28 cellular contexts compared by ENCODE assay signal in the genomic region with DNA sequence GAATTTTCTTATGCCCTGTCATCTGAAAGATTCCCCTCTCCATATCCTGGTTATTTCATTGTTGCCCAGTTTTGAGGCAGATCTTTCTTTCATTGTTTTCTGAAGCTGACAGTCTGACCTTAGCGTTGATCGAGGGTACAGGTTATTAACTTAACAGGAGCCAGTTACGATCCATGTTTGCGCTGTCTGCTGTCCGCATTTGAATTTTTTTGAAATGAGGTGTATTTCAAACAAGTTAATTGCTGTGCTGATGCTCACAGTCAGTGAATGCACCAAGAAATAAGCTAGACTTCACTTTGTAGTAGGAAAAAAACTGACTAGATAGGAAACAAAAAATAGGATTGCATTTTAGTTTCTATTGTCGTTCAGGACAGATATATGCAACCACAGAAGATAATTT.
"Had no signal": no experiment of that assay in that cellular context is flagged by ENCODE, and none has a peak within 500 bp of the region (broad histone marks: within the 10 kb centered on the region; RNA-seq: fewer than 3 reads in every experiment).

No MANE protein-coding gene starts in this region.

- H3K4me3 Mint-ChIP-seq: activated CD4-positive, alpha-beta T cell treated with anti-CD3 and anti-CD28 coated beads for 36 hours; activated naive CD4-positive, alpha-beta T cell treated with anti-CD3 and anti-CD28 coated beads for 36 hours; activated naive CD8-positive, alpha-beta T cell treated with anti-CD3 and anti-CD28 coated beads, Interleukin-2, amount 10 ng/mL, durations not matched to agents 7 days and 5 days; activated T-cell treated with anti-CD3 and anti-CD28 coated beads, Interleukin-2, amount 50 U/mL, for 4 hours; central memory CD8-positive, alpha-beta T cell; effector memory CD8-positive, alpha-beta T cell; mesothelial cell of epicardium; naive thymus-derived CD8-positive, alpha-beta T cell; stimulated activated naive CD8-positive, alpha-beta T cell treated with anti-CD3 and anti-CD28 coated beads, Interleukin-15, Interleukin-2, amounts not matched to agents 100 ng/mL and 50 ng/mL, for 24 hours; WTC11 had no signal

- H3K4me3 ChIP-seq: breast epithelium, dorsolateral prefrontal cortex, esophagus muscularis mucosa, gastrocnemius medialis, left ventricle myocardium inferior, spleen, tibial artery had no signal

- H3K4me1 ChIP-seq: breast epithelium, spleen had no signal

- H3K36me3 Mint-ChIP-seq: activated naive CD8-positive, alpha-beta T cell treated with anti-CD3 and anti-CD28 coated beads, Interleukin-2, amount 10 ng/mL, durations not matched to agents 7 days and 5 days; mesothelial cell of epicardium; naive thymus-derived CD8-positive, alpha-beta T cell; WTC11 had no signal

- H3K9me3 Mint-ChIP-seq: activated naive CD4-positive, alpha-beta T cell treated with anti-CD3 and anti-CD28 coated beads for 36 hours; activated naive CD8-positive, alpha-beta T cell treated with anti-CD3 and anti-CD28 coated beads, Interleukin-2, amount 10 ng/mL, durations not matched to agents 7 days and 5 days; activated T-cell treated with anti-CD3 and anti-CD28 coated beads, Interleukin-2, amount 50 U/mL, for 4 hours; central memory CD8-positive, alpha-beta T cell; effector memory CD8-positive, alpha-beta T cell; mesothelial cell of epicardium; naive thymus-derived CD8-positive, alpha-beta T cell; stimulated activated naive CD8-positive, alpha-beta T cell treated with anti-CD3 and anti-CD28 coated beads, Interleukin-15, Interleukin-2, amounts not matched to agents 100 ng/mL and 50 ng/mL, for 24 hours; WTC11 had no signal

- DNase-seq: activated CD4-positive, alpha-beta T cell treated with anti-CD3 and anti-CD28 coated beads for 36 hours; activated CD4-positive, alpha-beta T cell treated with anti-CD3 and anti-CD28 coated beads, Interleukin-2, amount 50 U/mL, for 4 hours; activated CD8-positive, alpha-beta memory T cell treated with anti-CD3 and anti-CD28 coated beads for 24 hours; activated CD8-positive, alpha-beta memory T cell treated with anti-CD3 and anti-CD28 coated beads, Interleukin-2, amount 50 U/mL, for 48 hours; activated effector memory CD4-positive, alpha-beta T cell treated with Interleukin-2 at 50 U/mL for 16 hours; activated naive CD4-positive, alpha-beta T cell treated with anti-CD3 and anti-CD28 coated beads for 36 hours; activated naive CD8-positive, alpha-beta T cell treated with anti-CD3 and anti-CD28 coated beads, Interleukin-2, amount 10 ng/mL, durations not matched to agents 7 days and 5 days; activated T-cell treated with anti-CD3 and anti-CD28 coated beads, Interleukin-2, amount 50 U/mL, for 4 hours; amniotic stem cell; dorsolateral prefrontal cortex; effector memory CD8-positive, alpha-beta T cell; gastrocnemius medialis; hippocampal formation; left ventricle myocardium inferior; naive thymus-derived CD8-positive, alpha-beta T cell; retina; spleen; stimulated activated CD4-positive, alpha-beta T cell treated with anti-CD3 and anti-CD28 coated beads, Interleukin-4, amount 100 ng/mL, for 1 hour; substantia nigra; T-helper 9 cell; tibial artery had no signal

- H3K27ac Mint-ChIP-seq: activated CD4-positive, alpha-beta T cell treated with anti-CD3 and anti-CD28 coated beads for 36 hours; activated naive CD4-positive, alpha-beta T cell treated with anti-CD3 and anti-CD28 coated beads for 36 hours; activated naive CD8-positive, alpha-beta T cell treated with anti-CD3 and anti-CD28 coated beads, Interleukin-2, amount 10 ng/mL, durations not matched to agents 7 days and 5 days; effector memory CD8-positive, alpha-beta T cell; stimulated activated naive CD8-positive, alpha-beta T cell treated with anti-CD3 and anti-CD28 coated beads, Interleukin-15, Interleukin-2, amounts not matched to agents 100 ng/mL and 50 ng/mL, for 24 hours; WTC11 had no signal

- H3K27ac ChIP-seq: breast epithelium, dorsolateral prefrontal cortex, esophagus muscularis mucosa, gastrocnemius medialis, left ventricle myocardium inferior, spleen, tibial artery had no signal

- H3K36me3 ChIP-seq: breast epithelium, esophagus muscularis mucosa, gastrocnemius medialis, left ventricle myocardium inferior, spleen, tibial artery had no signal

- ATAC-seq: activated CD4-positive, alpha-beta T cell treated with anti-CD3 and anti-CD28 coated beads for 36 hours; activated T-cell treated with anti-CD3 and anti-CD28 coated beads, Interleukin-2, amount 50 U/mL, for 4 hours; effector memory CD8-positive, alpha-beta T cell; gastrocnemius medialis; naive thymus-derived CD8-positive, alpha-beta T cell; WTC11 had no signal

- H3K9me3 ChIP-seq: breast epithelium, esophagus muscularis mucosa, gastrocnemius medialis, left ventricle myocardium inferior, spleen, tibial artery had no signal

- H3K4me1 Mint-ChIP-seq: activated naive CD8-positive, alpha-beta T cell treated with anti-CD3 and anti-CD28 coated beads, Interleukin-2, amount 10 ng/mL, durations not matched to agents 7 days and 5 days; central memory CD8-positive, alpha-beta T cell had no signal

- H3K27me3 ChIP-seq: breast epithelium, gastrocnemius medialis, spleen, tibial artery had no signal

- H3K27me3 Mint-ChIP-seq: activated CD4-positive, alpha-beta T cell treated with anti-CD3 and anti-CD28 coated beads for 36 hours; progenitor cell of endocrine pancreas; stimulated activated naive CD8-positive, alpha-beta T cell treated with anti-CD3 and anti-CD28 coated beads, Interleukin-15, Interleukin-2, amounts not matched to agents 100 ng/mL and 50 ng/mL, for 24 hours had no signal
